ENCODE assay signal across 8 cellular contexts in the genomic region with DNA sequence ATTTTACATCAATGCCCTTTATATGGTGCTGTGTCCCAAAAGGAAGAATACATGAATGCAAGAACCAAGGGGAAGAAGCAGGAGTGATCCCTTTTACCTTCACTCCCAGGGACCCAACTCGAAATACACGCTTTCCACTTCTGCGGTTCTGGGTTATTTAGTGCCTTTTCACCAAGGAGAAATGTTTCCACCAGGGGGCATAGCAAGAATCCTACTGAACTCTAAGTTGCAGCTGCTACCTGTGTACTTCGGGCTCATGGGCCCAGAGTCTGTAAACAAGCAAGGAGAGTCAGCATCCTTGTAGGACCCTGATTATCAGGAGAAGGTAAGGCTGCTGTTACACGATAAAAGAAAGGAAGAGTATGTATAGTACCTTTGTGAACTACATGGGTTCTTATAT. TPM values are rescaled to one million over a fixed set of nuclear protein-coding genes. Genes with fewer than 3 reads are reported as not detected.
A peak's percentile ranks its signal among the peaks of the same experiment; 100 is the strongest.
DNase-seq lines count a peak whose midpoint lies in the region; ATAC-seq and TF ChIP-seq lines count a peak whose summit lies in the region.

No MANE protein-coding gene starts in this region.

- H3K27me3 Mint-ChIP-seq in CD4-positive, alpha-beta memory T cell: peaks cover 0 to 2% of the 10 kb centered on the region in 2 donors

- CTCF ChIA-PET in CD4-positive, alpha-beta memory T cell (lab: Charles Lee; ENCODE audit: partially characterized antibody): no interaction called here

- no peak overlapping the region for H3K4me3 ChIP-seq in adipocyte (ENCODE audit: low read length)
- no peak overlapping the region for H3K4me3 ChIP-seq in left lung
- H3K4me3 ChIP-seq in CD4-positive, alpha-beta memory T cell (ENCODE audit: low read length in 2 of 2): no peak overlapping the region

- H3K27ac Mint-ChIP-seq in CD4-positive, alpha-beta memory T cell: no peak overlapping the region

- intact Hi-C loops in left lung (cut with DNase I): no loop called here
- intact Hi-C loops in CD4-positive, alpha-beta memory T cell (cut with micrococcal nuclease): no loop called here

- no peak overlapping the region for H3K4me3 Mint-ChIP-seq in CD4-positive, alpha-beta memory T cell

- DNase-seq in COLO668 (lab: John Stamatoyannopoulos, UW; ENCODE audit: unreplicated experiment): peak; percentile 2
- peak; percentile 49 for DNase-seq in adipocyte (ENCODE audit: low read depth)
- no peak for DNase-seq in left lung
- DNase-seq in CD4-positive, alpha-beta memory T cell: no peak
- DNase-seq in stimulated activated naive CD8-positive, alpha-beta T cell treated with anti-CD3 and anti-CD28 coated beads, Interleukin-15, Interleukin-2, amounts not matched to agents 100 U/mL and 50 U/mL, for 24 hours: no peak
- no peak for DNase-seq in GOT3 (lab: John Stamatoyannopoulos, UW)
- no peak for DNase-seq in NCI-H526 treated with DMSO at 0.1 percent for 48 hours (lab: John Stamatoyannopoulos, UW)

- H3K36me3 Mint-ChIP-seq in CD4-positive, alpha-beta memory T cell: no peaks in the 10 kb centered on the region

- peak; percentile 34 to 43 for TF ChIP-seq CTCF in left lung (IDR thresholded peaks at IDR 0.05)

- H3K27ac ChIP-seq in left lung: no peak overlapping the region
- no peak overlapping the region for H3K27ac ChIP-seq in CD4-positive, alpha-beta memory T cell (ENCODE audit: low read depth, low read length)

- no peaks in the 10 kb centered on the region for H3K9me3 ChIP-seq in adipocyte (ENCODE audit: control insufficient read depth, low read length)
- no peaks in the 10 kb centered on the region for H3K9me3 ChIP-seq in left lung
- no peaks in the 10 kb centered on the region for H3K9me3 ChIP-seq in CD4-positive, alpha-beta memory T cell (ENCODE audit: control insufficient read depth in 1 of 2, low read length in 2 of 2)

- ATAC-seq in HG03354 (IDR thresholded peaks at IDR 0.05; ENCODE audit: poor library complexity, severe bottlenecking, unreplicated experiment) (peak; percentile 68), left lung (peak; percentile 72)
- ATAC-seq in stimulated activated naive CD8-positive, alpha-beta T cell treated with anti-CD3 and anti-CD28 coated beads, Interleukin-15, Interleukin-2, amounts not matched to agents 100 U/mL and 50 U/mL, for 24 hours: no peak

- no peaks in the 10 kb centered on the region for H3K4me1 Mint-ChIP-seq in CD4-positive, alpha-beta memory T cell

- H3K4me1 ChIP-seq in adipocyte (ENCODE audit: control insufficient read depth, insufficient read depth, low read length) (no peaks in the 10 kb centered on the region), left lung (no peaks in the 10 kb centered on the region)
- no peaks in the 10 kb centered on the region for H3K4me1 ChIP-seq in CD4-positive, alpha-beta memory T cell (ENCODE audit: insufficient read depth, low read length)

- no peaks in the 10 kb centered on the region for H3K27me3 ChIP-seq in adipocyte (replicated peaks; ENCODE audit: control insufficient read depth, insufficient read depth, low read length)
- H3K27me3 ChIP-seq in left lung: no peaks in the 10 kb centered on the region
- H3K27me3 ChIP-seq in CD4-positive, alpha-beta memory T cell (ENCODE audit: insufficient read depth, low read length): no peaks in the 10 kb centered on the region

- POLR2A ChIA-PET in CD4-positive, alpha-beta memory T cell (lab: Charles Lee; ENCODE audit: partially characterized antibody): no interaction called here

- H3K9me3 Mint-ChIP-seq in CD4-positive, alpha-beta memory T cell: peaks cover 0 to 5% (median 0%) of the 10 kb centered on the region in 8 donors

- H3K9ac ChIP-seq in adipocyte (ENCODE audit: low read length): no peak overlapping the region

- H3K36me3 ChIP-seq in adipocyte (ENCODE audit: control insufficient read depth, insufficient read depth, low read length, severe bottlenecking) (no peaks in the 10 kb centered on the region), left lung (no peaks in the 10 kb centered on the region)
- no peaks in the 10 kb centered on the region for H3K36me3 ChIP-seq in CD4-positive, alpha-beta memory T cell (ENCODE audit: insufficient read depth, low read length)

RNA-seq across cellular contexts. Expression of a gene that starts 45.7 kb away (rescaled TPM):
- 10 to 100 TPM; 64.3 to 77.5 TPM for total RNA-seq in left lung
- under 1 TPM; 0.06 to 0.25 TPM for total RNA-seq in CD4-positive, alpha-beta memory T cell
- polyA plus RNA-seq in CD4-positive, alpha-beta memory T cell: not detected

Comparison
In these comparisons a context has a peak if more than half of its experiments do, and no peak if none do; other contexts are left out.
1. DNase-seq: peak in COLO668 (single experiment) and adipocyte (single experiment); none in left lung (0 of 2), CD4-positive, alpha-beta memory T cell (0 of 5), stimulated activated naive CD8-positive, alpha-beta T cell treated with anti-CD3 and anti-CD28 coated beads, Interleukin-15, Interleukin-2, amounts not matched to agents 100 U/mL and 50 U/mL, for 24 hours (single experiment), GOT3 (single experiment) and NCI-H526 treated with DMSO at 0.1 percent for 48 hours (single experiment).
2. RNA of a gene that starts 45.7 kb away (total RNA-seq): 64.3 to 77.5 TPM in left lung; 0.06 to 0.25 TPM in CD4-positive, alpha-beta memory T cell; every median in the first group is over 10 times any median in the second.